ENCODE assay signal across 30 cellular contexts in genomic region chr20:41264819-41265218, GRCh38.
"Had no signal": no experiment of that assay in that cellular context is flagged by ENCODE, and none has a peak within 500 bp of the region (broad histone marks: within the 10 kb centered on the region; RNA-seq: fewer than 3 reads in every experiment).

No MANE protein-coding gene starts in this region.

- H3K4me3 ChIP-seq: ascending aorta, breast epithelium, cardiac muscle cell, esophagus muscularis mucosa, gastroesophageal sphincter, heart right ventricle had no signal

- DNase-seq: activated CD4-positive, alpha-beta memory T cell treated with anti-CD3 and anti-CD28 coated beads for 36 hours; activated CD4-positive, alpha-beta T cell treated with anti-CD3 and anti-CD28 coated beads for 36 hours; activated CD4-positive, alpha-beta T cell treated with anti-CD3 and anti-CD28 coated beads, Interleukin-2, amount 10 ng/mL, durations not matched to agents 24 days and 14 days; activated CD4-positive, CD25-positive, alpha-beta regulatory T cell; activated CD4-positive, CD25-positive, alpha-beta regulatory T cell treated with anti-CD3 and anti-CD28 coated beads, Interleukin-2, amount 50 U/mL, for 72 hours; activated CD8-positive, alpha-beta memory T cell treated with anti-CD3 and anti-CD28 coated beads, Interleukin-2, amount 50 U/mL, for 48 hours; activated gamma-delta T cell; activated naive CD4-positive, alpha-beta T cell; activated naive CD4-positive, alpha-beta T cell treated with anti-CD3 and anti-CD28 coated beads, Interleukin-2, amount 10 ng/mL, durations not matched to agents 7 days and 5 days; activated naive CD8-positive, alpha-beta T cell treated with anti-CD3 and anti-CD28 coated beads, Interleukin-2, amount 10 ng/mL, durations not matched to agents 7 days and 5 days; activated T-cell treated with anti-CD3 and anti-CD28 coated beads for 4 hours; activated T-cell treated with anti-CD3 and anti-CD28 coated beads, Interleukin-2, amount 50 U/mL, for 24 hours; activated T-cell treated with anti-CD3 and anti-CD28 coated beads, Interleukin-2, amount 50 U/mL, for 72 hours; central memory CD4-positive, alpha-beta T cell; cortex of kidney; dermis blood vessel endothelial cell; effector CD4-positive, alpha-beta T cell; effector memory CD8-positive, alpha-beta T cell; erythroblast; foreskin keratinocyte; heart right ventricle; T-helper 1 cell; T-helper 17 cell; T1000 had no signal

- H3K4me1 ChIP-seq: breast epithelium had no signal

- H3K27me3 ChIP-seq: ascending aorta, breast epithelium, cardiac muscle cell, esophagus muscularis mucosa, foreskin keratinocyte, gastroesophageal sphincter, heart right ventricle had no signal

- H3K27ac ChIP-seq: ascending aorta, breast epithelium, cardiac muscle cell, esophagus muscularis mucosa, foreskin keratinocyte, gastroesophageal sphincter, heart right ventricle had no signal

- ATAC-seq: activated CD4-positive, alpha-beta T cell treated with anti-CD3 and anti-CD28 coated beads for 36 hours; activated naive CD4-positive, alpha-beta T cell treated with anti-CD3 and anti-CD28 coated beads, Interleukin-2, amount 50 U/mL, for 72 hours; activated T-cell treated with anti-CD3 and anti-CD28 coated beads, Interleukin-2, amount 50 U/mL, for 72 hours; effector memory CD8-positive, alpha-beta T cell; foreskin keratinocyte; gastroesophageal sphincter; heart right ventricle; T-helper 17 cell had no signal

- H3K36me3 ChIP-seq: breast epithelium, cardiac muscle cell had no signal

- H3K9me3 ChIP-seq: ascending aorta, breast epithelium, esophagus muscularis mucosa, gastroesophageal sphincter, heart right ventricle had no signal
